ENCODE assay signal across 12 cellular contexts in the genomic region with DNA sequence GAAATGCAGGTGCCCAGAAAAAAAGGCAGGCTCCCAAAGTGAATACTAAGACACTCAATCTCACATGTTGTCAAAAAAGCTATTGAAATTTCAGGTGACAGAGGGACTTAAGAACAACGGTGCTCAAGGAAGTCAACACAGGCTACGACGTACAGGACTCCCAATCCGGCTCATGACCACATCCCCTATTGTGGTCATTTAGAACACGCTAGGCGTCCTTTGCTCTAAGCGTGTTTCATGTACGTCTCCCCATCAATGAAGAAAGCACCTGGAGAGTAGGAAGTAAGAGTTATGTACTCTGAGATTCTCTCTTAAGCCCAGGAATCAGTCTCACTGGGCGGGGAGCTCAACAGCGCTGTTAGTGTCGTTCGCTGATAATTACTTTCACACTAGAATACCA.
A peak's percentile ranks its signal among the peaks of the same experiment; 100 is the strongest.
DNase-seq lines count a peak whose midpoint lies in the region; ATAC-seq and TF ChIP-seq lines count a peak whose summit lies in the region.
"Had no signal": no experiment of that assay in that cellular context is flagged by ENCODE, and none has a peak within 500 bp of the region (broad histone marks: within the 10 kb centered on the region; RNA-seq: fewer than 3 reads in every experiment).

No MANE protein-coding gene starts in this region.

- no peaks in the 10 kb centered on the region for H3K79me2 ChIP-seq in MM.1S (ENCODE audit: low read length)

- no peaks in the 10 kb centered on the region for H3F3A ChIP-seq in MM.1S (ENCODE audit: insufficient read depth, low read length)

- no peak overlapping the region for H2AFZ ChIP-seq in MM.1S (ENCODE audit: low read length)

- H3K9me3 ChIP-seq in MM.1S (replicated peaks; ENCODE audit: insufficient read depth, low read length) = no peaks in the 10 kb centered on the region
- H3K9me3 ChIP-seq: Peyer's patch had no signal

- H3K27me3 ChIP-seq in MM.1S (replicated peaks; ENCODE audit: insufficient read depth, low read length) = peaks cover 95% of the 10 kb centered on the region
- H3K27me3 ChIP-seq: foreskin keratinocyte, Peyer's patch had no signal

- peak overlapping the region; percentile 35 for H3K27ac Mint-ChIP-seq in activated naive CD4-positive, alpha-beta T cell treated with anti-CD3 and anti-CD28 coated beads, Interleukin-2, amount 10 ng/mL, durations not matched to agents 7 days and 5 days
- H3K27ac Mint-ChIP-seq in activated CD8-positive, alpha-beta T cell treated with anti-CD3 and anti-CD28 coated beads, Interleukin-2, amount 10 ng/mL, durations not matched to agents 7 days and 5 days = peak overlapping the region; percentile 77
- peak overlapping the region; percentile 58 for H3K27ac Mint-ChIP-seq in osteocyte (ENCODE audit: unreplicated experiment)
- H3K27ac Mint-ChIP-seq in progenitor cell of endocrine pancreas = no peak overlapping the region

- no peak overlapping the region for H3K4me3 Mint-ChIP-seq in activated naive CD4-positive, alpha-beta T cell treated with anti-CD3 and anti-CD28 coated beads, Interleukin-2, amount 10 ng/mL, durations not matched to agents 7 days and 5 days
- H3K4me3 Mint-ChIP-seq in activated CD8-positive, alpha-beta T cell treated with anti-CD3 and anti-CD28 coated beads, Interleukin-2, amount 10 ng/mL, durations not matched to agents 7 days and 5 days = peak overlapping the region; percentile 30
- H3K4me3 Mint-ChIP-seq in osteocyte (ENCODE audit: unreplicated experiment) (no peak overlapping the region), progenitor cell of endocrine pancreas (ENCODE audit: low read depth) (no peak overlapping the region)

- peak; percentile 70 for DNase-seq in activated naive CD4-positive, alpha-beta T cell treated with anti-CD3 and anti-CD28 coated beads, Interleukin-2, amount 10 ng/mL, durations not matched to agents 7 days and 5 days
- DNase-seq in activated naive CD4-positive, alpha-beta T cell (lab: John Stamatoyannopoulos, UW) = no peak
- DNase-seq in MM.1S (no peak), osteocyte (ENCODE audit: extremely low spot score, unreplicated experiment) (no peak), COLO829 (ENCODE audit: low spot score) (no peak), progenitor cell of endocrine pancreas (ENCODE audit: low spot score, unreplicated experiment) (no peak)
- DNase-seq in activated CD8-positive, alpha-beta T cell treated with anti-CD3 and anti-CD28 coated beads, Interleukin-2, amount 10 ng/mL, durations not matched to agents 7 days and 5 days = peak; percentile 85
- DNase-seq: activated CD8-positive, alpha-beta memory T cell treated with anti-CD3 and anti-CD28 coated beads, Interleukin-2, amount 50 U/mL, for 4 hours; foreskin keratinocyte; NCI-H1092 treated with DMSO at 0.1 percent for 48 hours; Peyer's patch had no signal

- CTCF ChIA-PET in activated naive CD4-positive, alpha-beta T cell treated with anti-CD3 and anti-CD28 coated beads, Interleukin-2, amount 10 ng/mL, durations not matched to agents 7 days and 5 days (lab: Charles Lee) = interaction anchor here (0.9 to 2.4 kb wide), 3 partner anchors 32 to 120 kb away, joined by 3 to 11 read pairs (median 3); a partner anchor contains a TSS
- CTCF ChIA-PET in activated CD8-positive, alpha-beta T cell treated with anti-CD3 and anti-CD28 coated beads, Interleukin-2, amount 10 ng/mL, durations not matched to agents 7 days and 5 days (lab: Charles Lee) = interaction anchor here (0.7 to 6.2 kb wide), 5 partner anchors 11 to 123 kb away, joined by 3 to 62 read pairs (median 3); a partner anchor contains a TSS

- peaks cover 7% of the 10 kb centered on the region for H3K9me3 Mint-ChIP-seq in activated naive CD4-positive, alpha-beta T cell treated with anti-CD3 and anti-CD28 coated beads, Interleukin-2, amount 10 ng/mL, durations not matched to agents 7 days and 5 days
- H3K9me3 Mint-ChIP-seq in activated CD8-positive, alpha-beta T cell treated with anti-CD3 and anti-CD28 coated beads, Interleukin-2, amount 10 ng/mL, durations not matched to agents 7 days and 5 days (ENCODE audit: insufficient read depth) = peaks cover 4% of the 10 kb centered on the region
- peaks cover 3% of the 10 kb centered on the region for H3K9me3 Mint-ChIP-seq in osteocyte (ENCODE audit: unreplicated experiment)
- no peaks in the 10 kb centered on the region for H3K9me3 Mint-ChIP-seq in progenitor cell of endocrine pancreas (ENCODE audit: low read depth)

- H3K9me2 ChIP-seq in MM.1S (replicated peaks; ENCODE audit: insufficient read depth, low read length) = no peaks in the 10 kb centered on the region

- ATAC-seq in activated CD8-positive, alpha-beta T cell treated with anti-CD3 and anti-CD28 coated beads, Interleukin-2, amount 10 ng/mL, durations not matched to agents 7 days and 5 days = peak; percentile 96
- no peak for ATAC-seq in HG02588 (IDR thresholded peaks at IDR 0.05; ENCODE audit: unreplicated experiment)
- ATAC-seq: foreskin keratinocyte had no signal

- H4K20me1 ChIP-seq in MM.1S (ENCODE audit: insufficient read depth, low read length) = no peaks in the 10 kb centered on the region

- H3K36me3 ChIP-seq in MM.1S (replicated peaks; ENCODE audit: insufficient read depth, low read length) = no peaks in the 10 kb centered on the region
- H3K36me3 ChIP-seq: Peyer's patch had no signal

- POLR2A ChIA-PET in activated CD8-positive, alpha-beta T cell treated with anti-CD3 and anti-CD28 coated beads, Interleukin-2, amount 10 ng/mL, durations not matched to agents 7 days and 5 days (lab: Charles Lee) = no interaction called here

- TF ChIP-seq CTCF in MM.1S (IDR thresholded peaks at IDR 0.05; ENCODE audit: low read length) = peak; percentile 19
- TF ChIP-seq CTCF in osteocyte (IDR thresholded peaks at IDR 0.05) = no peak
- TF ChIP-seq CTCF in progenitor cell of endocrine pancreas (IDR thresholded peaks at IDR 0.05; ENCODE audit: unreplicated experiment) = no peak

- H3K27me3 Mint-ChIP-seq in activated naive CD4-positive, alpha-beta T cell treated with anti-CD3 and anti-CD28 coated beads, Interleukin-2, amount 10 ng/mL, durations not matched to agents 7 days and 5 days = peaks cover 18% of the 10 kb centered on the region
- peaks cover 28% of the 10 kb centered on the region for H3K27me3 Mint-ChIP-seq in activated CD8-positive, alpha-beta T cell treated with anti-CD3 and anti-CD28 coated beads, Interleukin-2, amount 10 ng/mL, durations not matched to agents 7 days and 5 days (ENCODE audit: low read depth)
- H3K27me3 Mint-ChIP-seq in osteocyte (ENCODE audit: unreplicated experiment) = no peaks in the 10 kb centered on the region
- no peaks in the 10 kb centered on the region for H3K27me3 Mint-ChIP-seq in progenitor cell of endocrine pancreas

- H3K27ac ChIP-seq in MM.1S (ENCODE audit: low read length) = no peak overlapping the region
- H3K27ac ChIP-seq: foreskin keratinocyte, Peyer's patch had no signal

- no peak overlapping the region for H3K9ac ChIP-seq in MM.1S (ENCODE audit: low read length)

- no peaks in the 10 kb centered on the region for H3K36me3 Mint-ChIP-seq in activated naive CD4-positive, alpha-beta T cell treated with anti-CD3 and anti-CD28 coated beads, Interleukin-2, amount 10 ng/mL, durations not matched to agents 7 days and 5 days
- peaks cover 3% of the 10 kb centered on the region for H3K36me3 Mint-ChIP-seq in activated CD8-positive, alpha-beta T cell treated with anti-CD3 and anti-CD28 coated beads, Interleukin-2, amount 10 ng/mL, durations not matched to agents 7 days and 5 days (ENCODE audit: low read depth)
- H3K36me3 Mint-ChIP-seq in osteocyte (ENCODE audit: unreplicated experiment) (peaks cover 8% of the 10 kb centered on the region), progenitor cell of endocrine pancreas (ENCODE audit: insufficient read depth) (peaks cover 2% of the 10 kb centered on the region)

- H3K4me2 ChIP-seq in MM.1S (ENCODE audit: low read depth, low read length) = no peak overlapping the region

- H3K4me3 ChIP-seq in MM.1S (ENCODE audit: low read length) = no peak overlapping the region
- H3K4me3 ChIP-seq: Peyer's patch had no signal

- peaks cover 18% of the 10 kb centered on the region for H3K4me1 Mint-ChIP-seq in activated naive CD4-positive, alpha-beta T cell treated with anti-CD3 and anti-CD28 coated beads, Interleukin-2, amount 10 ng/mL, durations not matched to agents 7 days and 5 days
- H3K4me1 Mint-ChIP-seq in activated CD8-positive, alpha-beta T cell treated with anti-CD3 and anti-CD28 coated beads, Interleukin-2, amount 10 ng/mL, durations not matched to agents 7 days and 5 days (ENCODE audit: low read depth) = peaks cover 22% of the 10 kb centered on the region
- peaks cover 60% of the 10 kb centered on the region for H3K4me1 Mint-ChIP-seq in osteocyte (ENCODE audit: unreplicated experiment)
- H3K4me1 Mint-ChIP-seq in progenitor cell of endocrine pancreas (ENCODE audit: low read depth) = peaks cover 16% of the 10 kb centered on the region

- no peaks in the 10 kb centered on the region; the same call in 1 of the 2 replicates for H3K4me1 ChIP-seq in MM.1S (ENCODE audit: low read length)

Comparison
In these comparisons a context has a peak if more than half of its experiments do, and no peak if none do; other contexts are left out.
1. DNase-seq: peak in activated naive CD4-positive, alpha-beta T cell treated with anti-CD3 and anti-CD28 coated beads, Interleukin-2, amount 10 ng/mL, durations not matched to agents 7 days and 5 days (single experiment) and activated CD8-positive, alpha-beta T cell treated with anti-CD3 and anti-CD28 coated beads, Interleukin-2, amount 10 ng/mL, durations not matched to agents 7 days and 5 days (single experiment); none in activated naive CD4-positive, alpha-beta T cell (0 of 4), MM.1S (single experiment), osteocyte (single experiment), COLO829 (single experiment) and progenitor cell of endocrine pancreas (single experiment).